ENCODE assay signal across 34 cellular contexts in the genomic region with DNA sequence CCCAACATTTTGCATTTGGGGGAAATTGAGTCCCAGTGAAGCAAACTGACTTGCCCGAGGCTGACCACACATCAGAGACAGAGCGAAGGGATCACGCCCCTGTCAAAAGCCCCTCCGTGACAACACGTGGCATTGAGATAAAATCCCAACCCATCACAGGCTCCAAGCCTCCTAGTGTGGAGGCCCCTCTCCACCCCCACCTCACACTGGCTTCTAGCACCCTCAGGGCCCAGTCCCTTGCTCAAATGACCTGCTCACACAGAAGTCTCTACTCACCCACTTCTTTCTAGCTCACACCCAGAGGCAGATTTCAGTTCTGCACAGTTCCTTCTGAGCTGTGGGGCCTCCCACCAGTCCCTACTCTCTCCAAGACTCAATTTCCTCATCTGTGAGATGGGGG. TPM values are rescaled to one million over a fixed set of nuclear protein-coding genes. Genes with fewer than 3 reads are reported as not detected.
"Had no signal": no experiment of that assay in that cellular context is flagged by ENCODE, and none has a peak within 500 bp of the region (broad histone marks: within the 10 kb centered on the region; RNA-seq: fewer than 3 reads in every experiment).

No MANE protein-coding gene starts in this region.

- H3K27me3 Mint-ChIP-seq: activated CD8-positive, alpha-beta T cell treated with anti-CD3 and anti-CD28 coated beads for 36 hours; activated naive CD4-positive, alpha-beta T cell treated with anti-CD3 and anti-CD28 coated beads, Interleukin-2, amount 50 U/mL, for 24 hours; activated naive CD8-positive, alpha-beta T cell treated with anti-CD3 and anti-CD28 coated beads for 36 hours had no signal

- H3K9me3 Mint-ChIP-seq: activated B cell treated with CpG ODN at 0.5 μM for 24 hours; activated CD8-positive, alpha-beta T cell treated with anti-CD3 and anti-CD28 coated beads for 36 hours; activated naive CD4-positive, alpha-beta T cell treated with anti-CD3 and anti-CD28 coated beads for 36 hours; activated naive CD4-positive, alpha-beta T cell treated with anti-CD3 and anti-CD28 coated beads, Interleukin-2, amount 50 U/mL, for 24 hours; activated naive CD8-positive, alpha-beta T cell treated with anti-CD3 and anti-CD28 coated beads for 36 hours; activated naive CD8-positive, alpha-beta T cell treated with anti-CD3 and anti-CD28 coated beads, Interleukin-2, amount 50 U/mL, for 24 hours; activated T-cell treated with anti-CD3 and anti-CD28 coated beads, Interleukin-2, amount 50 U/mL, for 4 hours; activated T-helper 17 cell treated with anti-CD3 and anti-CD28 coated beads, Interleukin-2, amount 50 U/mL, for 72 hours; endodermal cell; T-helper 2 cell treated with Interferon-gamma antibody and Interleukin-4, amounts not matched to agents 5 μg/mL and 100 μg/mL, for 36 hours had no signal

- H3K4me3 ChIP-seq: adrenal gland, body of pancreas, colonic mucosa had no signal

- H3K4me3 Mint-ChIP-seq: activated B cell treated with CpG ODN at 0.5 μM for 24 hours; activated CD8-positive, alpha-beta T cell treated with anti-CD3 and anti-CD28 coated beads for 36 hours; activated naive CD4-positive, alpha-beta T cell treated with anti-CD3 and anti-CD28 coated beads for 36 hours; activated naive CD4-positive, alpha-beta T cell treated with anti-CD3 and anti-CD28 coated beads, Interleukin-2, amount 50 U/mL, for 24 hours; activated naive CD8-positive, alpha-beta T cell treated with anti-CD3 and anti-CD28 coated beads for 36 hours; activated naive CD8-positive, alpha-beta T cell treated with anti-CD3 and anti-CD28 coated beads, Interleukin-2, amount 50 U/mL, for 24 hours; activated T-cell treated with anti-CD3 and anti-CD28 coated beads, Interleukin-2, amount 50 U/mL, for 4 hours; activated T-helper 17 cell treated with anti-CD3 and anti-CD28 coated beads, Interleukin-2, amount 50 U/mL, for 72 hours; endodermal cell; T-helper 17 cell; T-helper 2 cell treated with Interferon-gamma antibody and Interleukin-4, amounts not matched to agents 5 μg/mL and 100 μg/mL, for 36 hours had no signal

- H3K4me1 ChIP-seq: adrenal gland, colonic mucosa had no signal

- H3K36me3 Mint-ChIP-seq: activated naive CD4-positive, alpha-beta T cell treated with anti-CD3 and anti-CD28 coated beads, Interleukin-2, amount 50 U/mL, for 24 hours; activated naive CD8-positive, alpha-beta T cell treated with anti-CD3 and anti-CD28 coated beads for 36 hours had no signal

- H3K27ac Mint-ChIP-seq: activated B cell treated with CpG ODN at 0.5 μM for 24 hours; activated CD8-positive, alpha-beta T cell treated with anti-CD3 and anti-CD28 coated beads for 36 hours; activated naive CD4-positive, alpha-beta T cell treated with anti-CD3 and anti-CD28 coated beads for 36 hours; activated naive CD4-positive, alpha-beta T cell treated with anti-CD3 and anti-CD28 coated beads, Interleukin-2, amount 50 U/mL, for 24 hours; activated naive CD8-positive, alpha-beta T cell treated with anti-CD3 and anti-CD28 coated beads for 36 hours; activated naive CD8-positive, alpha-beta T cell treated with anti-CD3 and anti-CD28 coated beads, Interleukin-2, amount 50 U/mL, for 24 hours; activated T-helper 17 cell treated with anti-CD3 and anti-CD28 coated beads, Interleukin-2, amount 50 U/mL, for 72 hours; T-helper 17 cell; T-helper 2 cell treated with Interferon-gamma antibody and Interleukin-4, amounts not matched to agents 5 μg/mL and 100 μg/mL, for 36 hours had no signal

- H3K27me3 ChIP-seq: adrenal gland, body of pancreas, colonic mucosa had no signal

- H3K27ac ChIP-seq: adrenal gland, body of pancreas, colonic mucosa, WERI-Rb-1 had no signal

- H3K9me3 ChIP-seq: adrenal gland, body of pancreas, colonic mucosa had no signal

- DNase-seq: activated B cell treated with CpG ODN at 0.5 μM for 24 hours; activated CD4-positive, alpha-beta T cell treated with anti-CD3 and anti-CD28 coated beads for 48 hours; activated CD4-positive, alpha-beta T cell treated with anti-CD3 and anti-CD28 coated beads, Interleukin-2, amount 50 U/mL, for 1 hour; activated CD4-positive, alpha-beta T cell treated with anti-CD3 and anti-CD28 coated beads, Interleukin-2, amount 50 U/mL, for 48 hours; activated CD8-positive, alpha-beta memory T cell treated with anti-CD3 and anti-CD28 coated beads for 24 hours; activated CD8-positive, alpha-beta T cell treated with anti-CD3 and anti-CD28 coated beads for 36 hours; activated effector memory CD4-positive, alpha-beta T cell treated with Interleukin-2 at 50 U/mL for 16 hours; activated gamma-delta T cell treated with Interleukin-2 at 50 U/mL for 16 hours; activated naive CD4-positive, alpha-beta T cell treated with anti-CD3 and anti-CD28 coated beads for 36 hours; activated naive CD8-positive, alpha-beta T cell treated with anti-CD3 and anti-CD28 coated beads for 36 hours; activated naive CD8-positive, alpha-beta T cell treated with anti-CD3 and anti-CD28 coated beads, Interleukin-2, amount 50 U/mL, for 24 hours; activated T-cell treated with anti-CD3 and anti-CD28 coated beads, Interleukin-2, amount 50 U/mL, for 4 hours; adrenal gland; amygdala; aorta; body of pancreas; central memory CD4-positive, alpha-beta T cell; cerebellar nuclear complex; colonic mucosa; effector memory CD4-positive, alpha-beta T cell; endodermal cell; foreskin fibroblast; glutamatergic neuron; T-helper 1 cell; T-helper 17 cell; T1000; WERI-Rb-1 had no signal

- ATAC-seq: activated CD4-positive, CD25-positive, alpha-beta regulatory T cell treated with anti-CD3 and anti-CD28 coated beads, Interleukin-2, amount 50 U/mL, for 24 hours; activated CD8-positive, alpha-beta T cell treated with anti-CD3 and anti-CD28 coated beads for 36 hours; activated naive CD8-positive, alpha-beta T cell treated with anti-CD3 and anti-CD28 coated beads, Interleukin-2, amount 50 U/mL, for 24 hours; activated T-cell treated with anti-CD3 and anti-CD28 coated beads, Interleukin-2, amount 50 U/mL, for 4 hours; activated T-helper 17 cell treated with anti-CD3 and anti-CD28 coated beads, Interleukin-2, amount 50 U/mL, for 72 hours; body of pancreas; esophagus mucosa; T-helper 17 cell had no signal

- H3K36me3 ChIP-seq: adrenal gland, colonic mucosa had no signal

- H3K4me1 Mint-ChIP-seq: activated B cell treated with CpG ODN at 0.5 μM for 24 hours; activated naive CD4-positive, alpha-beta T cell treated with anti-CD3 and anti-CD28 coated beads, Interleukin-2, amount 50 U/mL, for 24 hours; activated naive CD8-positive, alpha-beta T cell treated with anti-CD3 and anti-CD28 coated beads for 36 hours; activated naive CD8-positive, alpha-beta T cell treated with anti-CD3 and anti-CD28 coated beads, Interleukin-2, amount 50 U/mL, for 24 hours; activated T-helper 17 cell treated with anti-CD3 and anti-CD28 coated beads, Interleukin-2, amount 50 U/mL, for 72 hours had no signal

RNA-seq across cellular contexts. Expression of a gene that starts 10.3 kb away (rescaled TPM):
- total RNA-seq: activated B cell treated with CpG ODN at 0.5 μM for 24 hours; activated naive CD4-positive, alpha-beta T cell treated with anti-CD3 and anti-CD28 coated beads for 36 hours; dermis microvascular lymphatic vessel endothelial cell; esophagus mucosa; frontal cortex had no signal
- polyA plus RNA-seq: aorta had no signal
